ENCODE assay signal across 15 cellular contexts in the genomic region with DNA sequence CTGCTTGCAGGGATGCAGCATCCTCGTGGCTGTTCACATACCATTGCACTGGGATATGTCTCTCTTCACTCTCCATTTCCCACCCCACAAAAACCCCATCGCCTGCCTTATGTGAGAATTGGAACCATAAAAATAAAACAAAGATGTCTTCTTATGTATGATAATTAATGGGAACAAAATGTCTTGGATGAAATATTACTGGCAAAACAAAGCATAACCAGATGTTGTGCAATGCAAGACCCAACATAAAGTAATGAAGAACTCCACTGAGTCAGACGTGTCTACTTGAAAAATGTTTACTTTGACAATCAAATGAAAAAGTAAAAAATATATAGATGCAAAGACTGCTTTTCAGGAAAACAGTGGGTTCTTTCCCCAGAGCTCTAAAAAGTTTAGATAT.
DNase-seq lines count a peak whose midpoint lies in the region; ATAC-seq and TF ChIP-seq lines count a peak whose summit lies in the region.
"Had no signal": no experiment of that assay in that cellular context is flagged by ENCODE, and none has a peak within 500 bp of the region (broad histone marks: within the 10 kb centered on the region; RNA-seq: fewer than 3 reads in every experiment).

No MANE protein-coding gene starts in this region.

- TF ChIP-seq CTCF in choroid plexus epithelial cell (conservative IDR thresholded peaks at IDR 0.05; ENCODE audit: low read depth, low read length) (no peak), heart right ventricle (IDR thresholded peaks at IDR 0.05) (no peak)

- H3K9me3 ChIP-seq in heart right ventricle, result peaks cover 0 to 5% (median 0%) of the 10 kb centered on the region in 11 donors
- H3K9me3 ChIP-seq: A549, BE2C had no signal

- peaks cover 0 to 9% (median 0%) of the 10 kb centered on the region in 9 donors for H3K4me1 ChIP-seq in heart right ventricle
- H3K4me1 ChIP-seq: A549 had no signal

- WGBS in heart right ventricle, 2 donors, result 58 to 70% methylated on average over 3 of the region's 3 CpGs

- H3K27me3 ChIP-seq in heart right ventricle, result no peaks in the 10 kb centered on the region
- H3K27me3 ChIP-seq: BE2C had no signal

- H3K4me3 ChIP-seq in choroid plexus epithelial cell (ENCODE audit: low read depth, low read length) (no peak overlapping the region), heart right ventricle (no peak overlapping the region)
- H3K4me3 ChIP-seq: A549 had no signal

- in situ Hi-C loops in G401 (cut with HindIII; ENCODE audit: low sequenced_read_pairs), result no loop called here

- intact Hi-C loops in heart right ventricle (cut with DNase I), result no loop called here

- ATAC-seq in GM19324 (IDR thresholded peaks at IDR 0.05; ENCODE audit: low FRiP score, unreplicated experiment), result no peak
- no peak for ATAC-seq in heart right ventricle
- ATAC-seq: A549 had no signal

- no peak overlapping the region for H3K27ac ChIP-seq in heart right ventricle
- H3K27ac ChIP-seq: A549, C4-2B had no signal

- H3K36me3 ChIP-seq in heart right ventricle, result no peaks in the 10 kb centered on the region
- H3K36me3 ChIP-seq: BE2C had no signal

- peak; percentile 64 for DNase-seq in amniotic epithelial cell (ENCODE audit: low read depth)
- peak; percentile 26 for DNase-seq in choroid plexus epithelial cell (ENCODE audit: low read depth)
- peak; percentile 62 for DNase-seq in fibroblast of peridontal ligament (ENCODE audit: extremely low read depth)
- peak; percentile 61 for DNase-seq in iris pigment epithelial cell (ENCODE audit: low read depth)
- DNase-seq in stimulated activated CD4-positive, alpha-beta T cell treated with anti-CD3 and anti-CD28 coated beads, Interleukin-4, amount 100 ng/mL, for 4 hours, result no peak
- no peak for DNase-seq in G401 (ENCODE audit: low spot score)
- no peak for DNase-seq in heart right ventricle
- DNase-seq: BE2C; CD4-positive, alpha-beta memory T cell; DMS79; GOT3; H9 had no signal

Comparison
In these comparisons a context has a peak if more than half of its experiments do, and no peak if none do; other contexts are left out.
1. DNase-seq: peak in amniotic epithelial cell (single experiment), choroid plexus epithelial cell (single experiment), fibroblast of peridontal ligament (single experiment) and iris pigment epithelial cell (single experiment); none in stimulated activated CD4-positive, alpha-beta T cell treated with anti-CD3 and anti-CD28 coated beads, Interleukin-4, amount 100 ng/mL, for 4 hours (0 of 2), G401 (single experiment) and heart right ventricle (0 of 2).